ENCODE assay signal across 1 cellular context in the genomic region with DNA sequence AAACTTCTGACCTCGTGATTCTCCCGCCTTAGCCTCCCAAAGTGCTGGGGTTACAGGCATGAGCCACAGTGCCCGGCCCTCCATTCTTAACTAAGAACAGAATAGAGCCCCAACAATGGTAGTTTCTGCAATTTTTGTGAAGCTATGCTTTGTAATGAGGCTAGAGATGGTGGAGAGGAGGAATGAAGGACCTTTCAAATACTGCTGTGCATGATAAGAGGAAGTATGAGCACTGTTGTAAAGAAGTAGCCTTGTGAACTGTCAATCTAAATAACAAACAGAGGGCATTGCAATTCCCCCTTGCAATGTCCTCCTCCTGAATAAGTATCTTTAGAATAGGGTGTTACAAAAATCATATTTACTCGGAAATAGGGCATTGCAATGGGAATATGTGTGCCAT.
TF ChIP-seq lines count a peak whose summit lies in the region.

No MANE protein-coding gene starts in this region.

TF ChIP-seq in WTC11, 78 proteins besides CTCF, POLR2A, EP300 and RAD21 (continued from another document):
- TF ChIP-seq NFATC4 (CRISPR knock-in tag; IDR thresholded peaks at IDR 0.05) (no peak), GABPB1 (CRISPR knock-in tag; IDR thresholded peaks at IDR 0.05) (no peak), SP1 (CRISPR knock-in tag; conservative IDR thresholded peaks at IDR 0.05) (no peak), OVOL2 (CRISPR knock-in tag; IDR thresholded peaks at IDR 0.05; ENCODE audit: borderline replicate concordance) (no peak), CBFB (CRISPR knock-in tag; IDR thresholded peaks at IDR 0.05; ENCODE audit: low read depth) (no peak), RELA (CRISPR knock-in tag; IDR thresholded peaks at IDR 0.05; ENCODE audit: borderline replicate concordance) (no peak)
- TF ChIP-seq, protein P1, sequence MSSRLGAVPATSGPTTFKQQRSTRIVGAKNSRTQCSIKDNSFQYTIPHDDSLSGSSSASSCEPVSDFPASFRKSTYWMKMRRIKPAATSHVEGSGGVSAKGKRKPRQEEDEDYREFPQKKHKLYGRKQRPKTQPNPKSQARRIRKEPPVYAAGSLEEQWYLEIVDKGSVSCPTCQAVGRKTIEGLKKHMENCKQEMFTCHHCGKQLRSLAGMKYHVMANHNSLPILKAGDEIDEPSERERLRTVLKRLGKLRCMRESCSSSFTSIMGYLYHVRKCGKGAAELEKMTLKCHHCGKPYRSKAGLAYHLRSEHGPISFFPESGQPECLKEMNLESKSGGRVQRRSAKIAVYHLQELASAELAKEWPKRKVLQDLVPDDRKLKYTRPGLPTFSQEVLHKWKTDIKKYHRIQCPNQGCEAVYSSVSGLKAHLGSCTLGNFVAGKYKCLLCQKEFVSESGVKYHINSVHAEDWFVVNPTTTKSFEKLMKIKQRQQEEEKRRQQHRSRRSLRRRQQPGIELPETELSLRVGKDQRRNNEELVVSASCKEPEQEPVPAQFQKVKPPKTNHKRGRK (CRISPR knock-in tag; IDR thresholded peaks at IDR 0.05; ENCODE audit: borderline replicate concordance) = no peak
- TF ChIP-seq, protein P2, sequence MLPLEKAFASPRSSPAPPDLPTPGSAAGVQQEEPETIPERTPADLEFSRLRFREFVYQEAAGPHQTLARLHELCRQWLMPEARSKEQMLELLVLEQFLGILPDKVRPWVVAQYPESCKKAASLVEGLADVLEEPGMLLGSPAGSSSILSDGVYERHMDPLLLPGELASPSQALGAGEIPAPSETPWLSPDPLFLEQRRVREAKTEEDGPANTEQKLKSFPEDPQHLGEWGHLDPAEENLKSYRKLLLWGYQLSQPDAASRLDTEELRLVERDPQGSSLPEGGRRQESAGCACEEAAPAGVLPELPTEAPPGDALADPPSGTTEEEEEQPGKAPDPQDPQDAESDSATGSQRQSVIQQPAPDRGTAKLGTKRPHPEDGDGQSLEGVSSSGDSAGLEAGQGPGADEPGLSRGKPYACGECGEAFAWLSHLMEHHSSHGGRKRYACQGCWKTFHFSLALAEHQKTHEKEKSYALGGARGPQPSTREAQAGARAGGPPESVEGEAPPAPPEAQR (CRISPR knock-in tag; IDR thresholded peaks at IDR 0.05) = no peak
